ENCODE assay signal across 12 cellular contexts in the genomic region with DNA sequence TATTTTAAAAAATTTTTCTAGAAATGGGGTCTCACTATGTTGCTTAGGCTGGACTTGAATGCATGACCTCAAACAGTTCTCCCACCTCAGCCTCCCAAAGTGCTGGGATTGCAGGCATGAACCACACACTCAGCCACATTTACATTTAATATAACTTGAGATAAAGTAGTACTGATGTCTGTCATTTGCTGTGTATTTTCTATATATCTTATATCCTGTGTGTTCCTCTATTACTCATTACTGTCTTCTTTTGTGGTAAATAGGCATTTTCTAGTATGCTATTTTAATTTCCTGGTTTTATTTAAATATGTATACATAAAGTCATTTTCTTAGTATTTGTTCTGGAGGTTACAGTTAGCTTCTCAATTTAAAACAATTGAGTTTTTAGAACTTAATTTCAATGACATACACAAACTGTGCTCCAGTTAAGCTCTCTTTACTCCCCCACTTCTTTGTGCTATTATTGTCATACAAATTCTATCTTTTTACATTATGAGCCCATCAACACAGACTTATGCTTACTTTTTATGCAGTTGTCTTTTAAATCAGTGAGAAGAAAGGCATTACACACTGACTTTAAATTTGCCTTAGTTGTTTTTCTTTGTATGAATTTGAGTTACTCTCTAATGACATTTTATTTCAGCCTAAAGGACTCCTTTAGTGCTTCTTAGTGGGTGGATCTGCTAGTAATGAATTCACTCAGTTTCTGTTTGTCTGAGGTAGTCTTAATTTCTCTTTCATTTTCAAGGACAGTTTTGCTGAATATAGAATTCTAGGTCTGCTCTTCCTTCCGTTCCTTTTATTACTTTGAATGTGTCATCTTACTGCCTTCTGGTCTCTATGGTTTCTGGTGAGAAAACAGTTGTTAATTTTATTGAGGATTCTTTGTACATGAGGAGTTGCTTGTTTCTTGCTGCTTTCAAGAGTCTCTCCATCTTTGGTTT. TPM values are rescaled to one million over a fixed set of nuclear protein-coding genes. Genes with fewer than 3 reads are reported as not detected.
A peak's percentile ranks its signal among the peaks of the same experiment; 100 is the strongest.
DNase-seq lines count a peak whose midpoint lies in the region; ATAC-seq and TF ChIP-seq lines count a peak whose summit lies in the region.
"Had no signal": no experiment of that assay in that cellular context is flagged by ENCODE, and none has a peak within 500 bp of the region (broad histone marks: within the 10 kb centered on the region; RNA-seq: fewer than 3 reads in every experiment).

No MANE protein-coding gene starts in this region.

- peaks cover 6% of the 10 kb centered on the region for H3K9me3 ChIP-seq in CD8-positive, alpha-beta memory T cell (ENCODE audit: low read length)
- H3K9me3 ChIP-seq in mammary epithelial cell (replicated peaks; ENCODE audit: insufficient read depth, low read length) (peaks cover 8% of the 10 kb centered on the region), SK-N-SH (no peaks in the 10 kb centered on the region)

- 93% methylated on average over 1 of the region's 1 CpG for WGBS in mammary epithelial cell (ENCODE audit: low coverage, missing lambda C conversion rate)
- 67% methylated on average over 1 of the region's 1 CpG for WGBS in SK-N-SH (ENCODE audit: low lambda C conversion rate)

- in situ Hi-C loops in mammary epithelial cell (cut with MboI; ENCODE audit: low sequenced_read_pairs in 2 of 2) = no loop called here

- H3K27ac ChIP-seq in CD8-positive, alpha-beta memory T cell (ENCODE audit: low read depth, low read length) = no peak overlapping the region
- H3K27ac ChIP-seq in mammary epithelial cell (ENCODE audit: insufficient read depth, low read depth, low read length) (no peak overlapping the region), SK-N-SH (ENCODE audit: low read depth in 2 of 2, low read length in 1 of 2) (no peak overlapping the region)
- H3K27ac ChIP-seq: breast epithelium had no signal

- H3K4me3 ChIP-seq in CD8-positive, alpha-beta memory T cell (ENCODE audit: low read length) = no peak overlapping the region
- H3K4me3 ChIP-seq in mammary epithelial cell (replicated peaks in 1 of 3; ENCODE audit: insufficient read depth in 1 of 3, low read depth in 2 of 3, low read length in 3 of 3) = no peak overlapping the region
- no peak overlapping the region for H3K4me3 ChIP-seq in SK-N-SH (ENCODE audit: low read depth in 2 of 2, low read length in 1 of 2)
- H3K4me3 ChIP-seq: breast epithelium had no signal

- H3K79me2 ChIP-seq in mammary epithelial cell (ENCODE audit: insufficient read depth, low read length) (no peaks in the 10 kb centered on the region), SK-N-SH (ENCODE audit: insufficient read depth) (no peaks in the 10 kb centered on the region)

- ATAC-seq in GM19043 (IDR thresholded peaks at IDR 0.05; ENCODE audit: low read depth, unreplicated experiment) (peak; percentile 86), HG02970 (IDR thresholded peaks at IDR 0.05; ENCODE audit: low FRiP score, unreplicated experiment) (peak; percentile 64), omental fat pad (ENCODE audit: low FRiP score) (no peak)

- TF ChIP-seq RAD21 in SK-N-SH (IDR thresholded peaks at IDR 0.05; ENCODE audit: low read length) = no peak

- H2AFZ ChIP-seq in mammary epithelial cell (ENCODE audit: low read depth, low read length) = no peak overlapping the region
- no peak overlapping the region for H2AFZ ChIP-seq in SK-N-SH (ENCODE audit: low read depth)

- no peaks in the 10 kb centered on the region for H3K9me2 ChIP-seq in SK-N-SH

- H3K4me2 ChIP-seq in mammary epithelial cell (ENCODE audit: insufficient read depth, low read depth, low read length) (no peak overlapping the region), SK-N-SH (no peak overlapping the region)

- dilution Hi-C loops in mammary epithelial cell (cut with HindIII; ENCODE audit: low sequenced_read_pairs) = no loop called here

- no TSS peak for BruUV-seq in mammary epithelial cell (replicated peaks; lab: Mats Ljungman, UMichigan)

- peaks cover 16 to 30% (median 29%) of the 10 kb centered on the region in 5 donors for H3K9me3 Mint-ChIP-seq in CD8-positive, alpha-beta memory T cell
- H3K9me3 Mint-ChIP-seq in T-helper 2 cell treated with Interferon-gamma antibody and Interleukin-4, amounts not matched to agents 5 μg/mL and 100 μg/mL, for 36 hours = peaks cover 47% of the 10 kb centered on the region

- H3K27me3 Mint-ChIP-seq in CD8-positive, alpha-beta memory T cell = peaks cover 0 to 4% of the 10 kb centered on the region in 2 donors
- H3K27me3 Mint-ChIP-seq in T-helper 2 cell treated with Interferon-gamma antibody and Interleukin-4, amounts not matched to agents 5 μg/mL and 100 μg/mL, for 36 hours (ENCODE audit: low read depth) = no peaks in the 10 kb centered on the region
- H3K27me3 Mint-ChIP-seq: activated B cell treated with CpG ODN at 0.5 μM for 24 hours had no signal

- TF ChIP-seq CTCF in mammary epithelial cell (conservative IDR thresholded peaks at IDR 0.05 in 1 of 2, IDR thresholded peaks at IDR 0.05 in 1 of 2; ENCODE audit: extremely low read depth in 1 of 2, insufficient read depth in 1 of 2, low read depth in 1 of 2, low read length in 2 of 2) (no peak), omental fat pad (IDR thresholded peaks at IDR 0.05) (no peak), SK-N-SH (IDR thresholded peaks at IDR 0.05) (no peak)

- TF ChIP-seq EP300 in SK-N-SH (IDR thresholded peaks at IDR 0.05; ENCODE audit: borderline replicate concordance in 1 of 2, low read depth in 1 of 2, low read length in 1 of 2) = no peak

- POLR2A ChIA-PET in CD8-positive, alpha-beta memory T cell (lab: Charles Lee) = no interaction called here
- POLR2A ChIA-PET in SK-N-SH (lab: Yijun Ruan, JAX) = no interaction called here

- H3K9ac ChIP-seq in mammary epithelial cell (ENCODE audit: insufficient read depth, low read length) (no peak overlapping the region), SK-N-SH (no peak overlapping the region)

- CTCF ChIA-PET in CD8-positive, alpha-beta memory T cell (lab: Charles Lee) = no interaction called here
- CTCF ChIA-PET in mammary epithelial cell (lab: Charles Lee; ENCODE audit: low non-redundant PET) = no interaction called here
- CTCF ChIA-PET in SK-N-SH (lab: Yijun Ruan, JAX) = no interaction called here

- no peaks in the 10 kb centered on the region for H3K27me3 ChIP-seq in CD8-positive, alpha-beta memory T cell (ENCODE audit: insufficient read depth, low read length, poor library complexity, severe bottlenecking)
- H3K27me3 ChIP-seq in mammary epithelial cell (ENCODE audit: insufficient read depth, low read length) (no peaks in the 10 kb centered on the region), SK-N-SH (ENCODE audit: insufficient read depth) (no peaks in the 10 kb centered on the region)
- H3K27me3 ChIP-seq: breast epithelium had no signal

- H3K4me1 ChIP-seq in CD8-positive, alpha-beta memory T cell (ENCODE audit: insufficient read depth, low read length) = no peaks in the 10 kb centered on the region
- no peaks in the 10 kb centered on the region for H3K4me1 ChIP-seq in mammary epithelial cell (ENCODE audit: insufficient read depth, low read length)
- H3K4me1 ChIP-seq in SK-N-SH (ENCODE audit: control insufficient read depth in 1 of 2, insufficient read depth in 2 of 2, low read depth in 1 of 2, low read length in 1 of 2) = no peaks in the 10 kb centered on the region
- H3K4me1 ChIP-seq: breast epithelium had no signal

- H3F3A ChIP-seq in SK-N-SH (replicated peaks; ENCODE audit: insufficient read depth) = no peaks in the 10 kb centered on the region

- peaks cover 10 to 17% (median 13%) of the 10 kb centered on the region in 3 donors for H3K4me1 Mint-ChIP-seq in CD8-positive, alpha-beta memory T cell
- H3K4me1 Mint-ChIP-seq in T-helper 2 cell treated with Interferon-gamma antibody and Interleukin-4, amounts not matched to agents 5 μg/mL and 100 μg/mL, for 36 hours (ENCODE audit: low read depth) = peaks cover 24% of the 10 kb centered on the region

- H4K20me1 ChIP-seq in mammary epithelial cell (ENCODE audit: insufficient read depth, low read length) = no peaks in the 10 kb centered on the region
- H4K20me1 ChIP-seq in SK-N-SH (ENCODE audit: insufficient read depth) = no peaks in the 10 kb centered on the region

- H3K36me3 Mint-ChIP-seq in CD8-positive, alpha-beta memory T cell = peaks cover 0 to 22% (median 2%) of the 10 kb centered on the region in 3 donors
- H3K36me3 Mint-ChIP-seq in T-helper 2 cell treated with Interferon-gamma antibody and Interleukin-4, amounts not matched to agents 5 μg/mL and 100 μg/mL, for 36 hours (ENCODE audit: low read depth) = peaks cover 19% of the 10 kb centered on the region

- DNase-seq in CD8-positive, alpha-beta memory T cell = peak in 1 of 5 donors; percentile 57
- no peak for DNase-seq in T-helper 2 cell treated with Interferon-gamma antibody and Interleukin-4, amounts not matched to agents 5 μg/mL and 100 μg/mL, for 36 hours (ENCODE audit: low spot score)
- DNase-seq in mammary epithelial cell = no peak
- DNase-seq in NCI-H510A treated with DMSO at 0.1 percent for 48 hours (lab: John Stamatoyannopoulos, UW) = no peak
- DNase-seq in omental fat pad (ENCODE audit: low spot score) = no peak
- no peak for DNase-seq in SK-N-SH
- DNase-seq: activated B cell treated with CpG ODN at 0.5 μM for 24 hours, Caco-2, IMR-90 had no signal

- intact Hi-C loops in mammary epithelial cell (cut with micrococcal nuclease) = no loop called here

- H3K36me3 ChIP-seq in CD8-positive, alpha-beta memory T cell (ENCODE audit: insufficient read depth, low read length) = no peaks in the 10 kb centered on the region
- no peaks in the 10 kb centered on the region for H3K36me3 ChIP-seq in mammary epithelial cell (ENCODE audit: insufficient read depth, low read length)
- H3K36me3 ChIP-seq in SK-N-SH (replicated peaks in 1 of 2; ENCODE audit: control insufficient read depth in 1 of 2, insufficient read depth in 2 of 2, low read length in 1 of 2) = no peaks in the 10 kb centered on the region
- H3K36me3 ChIP-seq: breast epithelium had no signal

- H3K27ac Mint-ChIP-seq in CD8-positive, alpha-beta memory T cell = peak overlapping the region in 7 of 8 donors; percentile 6 to 82 (median 58)
- H3K27ac Mint-ChIP-seq in T-helper 2 cell treated with Interferon-gamma antibody and Interleukin-4, amounts not matched to agents 5 μg/mL and 100 μg/mL, for 36 hours = peak overlapping the region; percentile 94
- H3K27ac Mint-ChIP-seq: activated B cell treated with CpG ODN at 0.5 μM for 24 hours had no signal

- peak overlapping the region in 1 of 7 donors; percentile 2 for H3K4me3 Mint-ChIP-seq in CD8-positive, alpha-beta memory T cell
- H3K4me3 Mint-ChIP-seq in T-helper 2 cell treated with Interferon-gamma antibody and Interleukin-4, amounts not matched to agents 5 μg/mL and 100 μg/mL, for 36 hours = peak overlapping the region; percentile 77
- H3K4me3 Mint-ChIP-seq: activated B cell treated with CpG ODN at 0.5 μM for 24 hours had no signal

TF ChIP-seq in SK-N-SH, 30 proteins besides CTCF, POLR2A, EP300 and RAD21 (continues in another document):
- TF ChIP-seq ELF1 (IDR thresholded peaks at IDR 0.05) (no peak), EZH2phosphoT487 (IDR thresholded peaks at IDR 0.05; ENCODE audit: borderline replicate concordance, low read depth) (no peak)

RNA-seq across cellular contexts. Expression of a gene that starts 6.2 kb away (rescaled TPM):
- total RNA-seq in CD8-positive, alpha-beta memory T cell = 10 to 100 TPM; 41.0 to 46.9 TPM
- 61.4 TPM for polyA plus RNA-seq in CD8-positive, alpha-beta memory T cell
- total RNA-seq in mammary epithelial cell = 10 to 100 TPM; 26.3 to 36.5 TPM
- polyA plus RNA-seq in mammary epithelial cell = 10.1 TPM
- polyA minus RNA-seq in mammary epithelial cell = 25.8 TPM
- total RNA-seq in omental fat pad = 10 to 100 TPM; 19.6 to 32.2 (median 28.0) TPM
- 15.0 and 18.3 TPM in 2 replicates for polyA plus RNA-seq in SK-N-SH (2012; rRNA removed)
- polyA plus RNA-seq in SK-N-SH (2012; cell fraction: cytosol; rRNA removed) = 7.8 and 12.0 TPM in 2 replicates
- polyA plus RNA-seq in SK-N-SH (2012; cell fraction: nucleus; rRNA removed) = 31.3 and 31.4 TPM in 2 replicates
